8 cellular contexts compared by ENCODE assay signal in genomic region chr1:10980094-10980577, GRCh38. TPM values are rescaled to one million over a fixed set of nuclear protein-coding genes. Genes with fewer than 3 reads are reported as not detected.
DNase-seq lines count a peak whose midpoint lies in the region; ATAC-seq and TF ChIP-seq lines count a peak whose summit lies in the region.

No MANE protein-coding gene starts in this region.

- TF ChIP-seq EP300 in sigmoid colon (IDR thresholded peaks at IDR 0.05): no peak

- H3K27me3 Mint-ChIP-seq in brain: peaks cover 21% of the 10 kb centered on the region

- no CpG with 5 or more reads among the region's 15 CpGs for whole genome bisulfite sequencing in iPS DF 6.9 (ENCODE audit: insufficient coverage, insufficient read length)
- 8 to 18% methylated on average over 15 of the region's 15 CpGs for WGBS in sigmoid colon, 2 donors

- H3K27ac Mint-ChIP-seq in brain: peak overlapping the region in 4 of 5 experiments; percentile 75 to 93 (median 84)

- no peaks in the 10 kb centered on the region for H3K36me3 Mint-ChIP-seq in brain

- H3K9me3 ChIP-seq in iPS DF 6.9 (ENCODE audit: control insufficient read depth, insufficient read depth, low read length) (no peaks in the 10 kb centered on the region), sigmoid colon (no peaks in the 10 kb centered on the region)

- ATAC-seq in HG02970 (IDR thresholded peaks at IDR 0.05; ENCODE audit: low FRiP score, unreplicated experiment) (no peak), HG02938 (IDR thresholded peaks at IDR 0.05; ENCODE audit: unreplicated experiment) (no peak), GM21367 (IDR thresholded peaks at IDR 0.05; ENCODE audit: unreplicated experiment) (no peak)

- no peaks in the 10 kb centered on the region for H3K27me3 ChIP-seq in iPS DF 6.9 (ENCODE audit: control insufficient read depth, insufficient read depth, low read length)
- no peaks in the 10 kb centered on the region for H3K27me3 ChIP-seq in sigmoid colon

- intact Hi-C loops in sigmoid colon (cut with DNase I): loop anchor here (2.0 kb wide), 1 partner anchor 33 kb away; the partner anchor contains the start of gene TARDBP

- peak overlapping the region; percentile 32 to 70 (median 63) for H3K4me3 Mint-ChIP-seq in brain

- H3K4me1 ChIP-seq in iPS DF 6.9 (ENCODE audit: control insufficient read depth, insufficient read depth, low read length): peaks cover 7% of the 10 kb centered on the region
- peaks cover 0 to 31% (median 29%) of the 10 kb centered on the region in 4 donors for H3K4me1 ChIP-seq in sigmoid colon

- peaks cover 45% of the 10 kb centered on the region for H3K4me1 Mint-ChIP-seq in brain

- TF ChIP-seq CTCF in brain (conservative IDR thresholded peaks at IDR 0.05) (peak in 1 of 2 experiments; percentile 56), sigmoid colon (IDR thresholded peaks at IDR 0.05) (peak in 3 of 4 experiments; percentile 14 to 42 (median 20))

- no peaks in the 10 kb centered on the region for H3K36me3 ChIP-seq in iPS DF 6.9 (ENCODE audit: control insufficient read depth, insufficient read depth, low read length)
- no peaks in the 10 kb centered on the region for H3K36me3 ChIP-seq in sigmoid colon

- DNase-seq in H4 (ENCODE audit: low spot score) (peak; percentile 68), iPS DF 6.9 (ENCODE audit: low read depth, low spot score) (peak; percentile 61), sigmoid colon (peak; percentile 91), HuH-7 (ENCODE audit: low spot score) (no peak)

- no peak overlapping the region for H3K4me3 ChIP-seq in iPS DF 6.9 (ENCODE audit: low read length)
- H3K4me3 ChIP-seq in sigmoid colon: peak overlapping the region; percentile 4 to 35 (median 26)

- peaks cover 0 to 11% (median 0%) of the 10 kb centered on the region in 5 experiments for H3K9me3 Mint-ChIP-seq in brain

- H3K27ac ChIP-seq in iPS DF 6.9 (ENCODE audit: low read length) (no peak overlapping the region), sigmoid colon (peak overlapping the region; percentile 76 to 80 (median 80))

- TF ChIP-seq POLR2A in sigmoid colon (IDR thresholded peaks at IDR 0.05): no peak

RNA-seq across cellular contexts. Expression of gene TARDBP, which starts 32.3 kb away (rescaled TPM):
- 47.7 and 67.2 TPM in 2 replicates for total RNA-seq in H4 (2014; rRNA removed; shearing (Covaris generic))
- 167 TPM for polyA plus RNA-seq in brain (ENCODE audit: insufficient read depth, low read depth, low replicate concordance)
- 100 to 1,000 TPM in 3 of 4 donors, 10 to 100 TPM in 1; 68.6 to 158 (median 125) TPM for total RNA-seq in sigmoid colon
- polyA plus RNA-seq in sigmoid colon: 100 to 1,000 TPM; 108 to 158 (median 123) TPM
